Comparison of ENCODE assay signal across 1 cellular context in the genomic region with DNA sequence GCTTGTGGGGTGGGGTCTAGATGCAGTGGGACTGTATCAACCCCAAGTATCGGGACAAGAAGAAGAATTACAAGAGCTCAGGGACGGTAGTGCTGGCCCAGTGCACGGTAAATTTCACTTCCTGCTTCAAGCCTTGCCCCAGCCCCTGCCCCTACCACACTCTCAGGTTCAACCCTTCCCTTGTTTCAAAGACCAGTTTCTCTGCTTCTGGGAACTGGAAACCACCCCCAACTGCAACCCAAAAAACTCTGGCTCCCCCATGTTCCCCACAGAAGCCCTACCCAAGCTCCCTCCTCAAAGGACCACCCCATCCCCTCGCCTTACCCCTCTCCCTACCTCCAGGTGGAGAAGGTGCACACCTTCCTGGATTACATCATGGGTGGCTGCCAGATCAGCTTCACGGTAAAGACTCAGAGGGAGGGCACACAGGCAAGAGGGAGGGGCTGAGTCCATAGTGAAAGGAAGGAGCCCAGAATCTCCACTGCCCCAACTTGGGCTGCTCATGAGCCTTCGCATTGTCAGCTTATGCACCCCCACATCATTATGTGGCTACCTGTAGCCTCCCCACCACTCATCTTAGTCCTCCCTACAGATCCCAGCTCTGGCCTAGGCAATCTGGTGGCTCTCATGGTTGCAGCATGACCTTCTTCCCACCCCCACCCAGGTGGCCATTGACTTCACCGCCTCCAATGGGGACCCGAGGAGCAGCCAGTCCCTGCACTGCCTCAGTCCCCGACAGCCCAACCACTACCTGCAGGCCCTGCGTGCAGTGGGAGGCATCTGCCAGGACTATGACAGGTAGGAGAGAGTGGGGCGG.
TF ChIP-seq lines count a peak whose summit lies in the region.

No MANE protein-coding gene starts in this region.

TF ChIP-seq in HEK293T, 16 proteins besides CTCF, POLR2A, EP300 and RAD21 (continued from another document):
- TF ChIP-seq FOXM1 (IDR thresholded peaks at IDR 0.05; ENCODE audit: borderline replicate concordance) = no peak
- no peak for TF ChIP-seq ZNF384 (IDR thresholded peaks at IDR 0.05)
- no peak for TF ChIP-seq BHLHE40 (IDR thresholded peaks at IDR 0.05; ENCODE audit: borderline replicate concordance)
- no peak for TF ChIP-seq FOXA1 (IDR thresholded peaks at IDR 0.05)
- no peak for TF ChIP-seq ARNT (IDR thresholded peaks at IDR 0.05)
- no peak for TF ChIP-seq LEF1 (IDR thresholded peaks at IDR 0.05; ENCODE audit: borderline replicate concordance)
- TF ChIP-seq NFRKB (IDR thresholded peaks at IDR 0.05) = no peak
- TF ChIP-seq ELF4 (IDR thresholded peaks at IDR 0.05) = no peak
- TF ChIP-seq FOXK2 (IDR thresholded peaks at IDR 0.05) = no peak
- TF ChIP-seq PKNOX1 (IDR thresholded peaks at IDR 0.05) = no peak
